ENCODE assay signal across 1 cellular context in the genomic region with DNA sequence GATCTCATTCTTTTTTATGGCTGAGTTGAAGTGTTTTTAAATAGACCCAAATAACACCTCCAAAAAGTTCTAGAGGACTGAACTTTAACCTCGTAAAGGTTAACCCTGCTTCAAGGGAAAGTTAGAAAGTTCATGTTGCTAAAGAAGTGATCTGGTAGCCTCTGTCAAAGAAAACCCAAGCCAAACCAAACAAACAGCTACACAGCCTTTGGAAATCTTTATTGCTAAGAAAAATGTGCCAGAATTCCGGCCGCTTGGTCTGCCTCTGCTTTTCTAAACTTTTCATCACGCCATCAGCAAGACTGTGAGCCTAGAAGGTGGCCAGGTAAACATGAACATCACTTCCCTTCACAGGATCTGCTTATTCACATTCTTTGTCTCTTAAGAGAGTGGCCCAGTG.
TF ChIP-seq lines count a peak whose summit lies in the region.

No MANE protein-coding gene starts in this region.

TF ChIP-seq in GM12878, 131 proteins besides CTCF, POLR2A, EP300 and RAD21:
- TF ChIP-seq SUPT20H (IDR thresholded peaks at IDR 0.05; ENCODE audit: borderline replicate concordance, control insufficient read depth, low read depth, low read length) (no peak), STAT1 (conservative IDR thresholded peaks at IDR 0.05) (no peak)
